ENCODE assay signal across 11 cellular contexts in genomic region chr2:195649629-195650190, GRCh38. TPM values are rescaled to one million over a fixed set of nuclear protein-coding genes. Genes with fewer than 3 reads are reported as not detected.
DNase-seq lines count a peak whose midpoint lies in the region; ATAC-seq and TF ChIP-seq lines count a peak whose summit lies in the region.
"Had no signal": no experiment of that assay in that cellular context is flagged by ENCODE, and none has a peak within 500 bp of the region (broad histone marks: within the 10 kb centered on the region; RNA-seq: fewer than 3 reads in every experiment).

No MANE protein-coding gene starts in this region.

- WGBS in tibial nerve, 2 donors: 75% methylated on average over 6 of the region's 6 CpGs

- ATAC-seq in HG02981 (IDR thresholded peaks at IDR 0.05; ENCODE audit: unreplicated experiment): peak; percentile 16
- ATAC-seq: Right ventricle myocardium inferior had no signal

- no peak for TF ChIP-seq POLR2A in tibial nerve (IDR thresholded peaks at IDR 0.05)

- no peak overlapping the region for H3K9ac ChIP-seq in OCI-LY1 (ENCODE audit: low read length)

- no peaks in the 10 kb centered on the region for H3F3A ChIP-seq in OCI-LY1 (ENCODE audit: insufficient read depth, low read length)

- no peaks in the 10 kb centered on the region for H3K9me3 ChIP-seq in OCI-LY1 (ENCODE audit: low read length)
- H3K9me3 ChIP-seq in tibial nerve: no peaks in the 10 kb centered on the region

- peak overlapping the region; percentile 62 for H3K27ac ChIP-seq in OCI-LY1 (ENCODE audit: low read depth, low read length, poor library complexity, severe bottlenecking)
- peak overlapping the region in 3 of 4 donors; percentile 27 to 48 (median 43) for H3K27ac ChIP-seq in tibial nerve
- H3K27ac ChIP-seq: 22Rv1 had no signal

- DNase-seq in NOMO-1 (lab: John Stamatoyannopoulos, UW; ENCODE audit: unreplicated experiment in 2 of 2): peak; percentile 60 to 64
- DNase-seq in NOMO-1 treated with dmso at 0.1 percent for 144 hours (lab: John Stamatoyannopoulos, UW; ENCODE audit: unreplicated experiment): no peak
- DNase-seq in tibial nerve (ENCODE audit: low spot score in 2 of 2): no peak
- DNase-seq in T-helper 2 cell: no peak
- DNase-seq in stimulated activated CD4-positive, alpha-beta T cell treated with anti-CD3 and anti-CD28 coated beads, Interleukin-2, amount 100 ng/mL, for 24 hours: no peak
- no peak for DNase-seq in posterior vena cava (ENCODE audit: low spot score)
- DNase-seq: NCI-H1092 treated with DMSO at 0.1 percent for 48 hours had no signal

- TF ChIP-seq EP300 in tibial nerve (IDR thresholded peaks at IDR 0.05): no peak

- no peak overlapping the region for H3K4me3 ChIP-seq in OCI-LY1 (ENCODE audit: low read depth, low read length, poor library complexity, severe bottlenecking)
- H3K4me3 ChIP-seq in tibial nerve: peak overlapping the region in 1 of 4 donors; percentile 5

- H2AFZ ChIP-seq in OCI-LY1 (ENCODE audit: low read length): peak overlapping the region; percentile 87

- no peak for TF ChIP-seq CTCF in OCI-LY1 (IDR thresholded peaks at IDR 0.05; ENCODE audit: low read length)
- no peak for TF ChIP-seq CTCF in tibial nerve (IDR thresholded peaks at IDR 0.05)

- H3K36me3 ChIP-seq in OCI-LY1 (ENCODE audit: insufficient read depth, low read length) (no peaks in the 10 kb centered on the region), tibial nerve (no peaks in the 10 kb centered on the region)

- peak overlapping the region; percentile 36; the same call in 1 of the 2 replicates for H3K4me2 ChIP-seq in OCI-LY1 (ENCODE audit: low read length)

- no peaks in the 10 kb centered on the region for H3K79me2 ChIP-seq in OCI-LY1 (ENCODE audit: insufficient read depth, low read length)

- H3K27me3 ChIP-seq in OCI-LY1 (ENCODE audit: insufficient read depth, low read length) (no peaks in the 10 kb centered on the region), tibial nerve (no peaks in the 10 kb centered on the region)

- intact Hi-C loops in posterior vena cava (cut with DNase I): no loop called here

- H4K20me1 ChIP-seq in OCI-LY1 (ENCODE audit: insufficient read depth, low read length): no peaks in the 10 kb centered on the region

- no peaks in the 10 kb centered on the region for H3K9me2 ChIP-seq in OCI-LY1 (ENCODE audit: low read depth, low read length)

- peaks cover 38% of the 10 kb centered on the region for H3K4me1 ChIP-seq in OCI-LY1 (ENCODE audit: insufficient read depth, low read length, severe bottlenecking)
- no peaks in the 10 kb centered on the region for H3K4me1 ChIP-seq in tibial nerve

RNA-seq across cellular contexts. Expression of gene SLC39A10, which starts 7.3 kb away (rescaled TPM):
- 10 to 100 TPM; 17.7 to 24.9 (median 20.7) TPM for total RNA-seq in tibial nerve
- total RNA-seq in posterior vena cava: 10 to 100 TPM; 23.5 to 23.6 TPM

Comparison
In these comparisons a context has a peak if more than half of its experiments do, and no peak if none do; other contexts are left out.
1. DNase-seq: peak in NOMO-1 (2 of 2); none in NOMO-1 treated with dmso at 0.1 percent for 144 hours (single experiment), tibial nerve (0 of 2), T-helper 2 cell (0 of 5), stimulated activated CD4-positive, alpha-beta T cell treated with anti-CD3 and anti-CD28 coated beads, Interleukin-2, amount 100 ng/mL, for 24 hours (0 of 2) and posterior vena cava (single experiment).